17 cellular contexts compared by ENCODE assay signal in the genomic region with DNA sequence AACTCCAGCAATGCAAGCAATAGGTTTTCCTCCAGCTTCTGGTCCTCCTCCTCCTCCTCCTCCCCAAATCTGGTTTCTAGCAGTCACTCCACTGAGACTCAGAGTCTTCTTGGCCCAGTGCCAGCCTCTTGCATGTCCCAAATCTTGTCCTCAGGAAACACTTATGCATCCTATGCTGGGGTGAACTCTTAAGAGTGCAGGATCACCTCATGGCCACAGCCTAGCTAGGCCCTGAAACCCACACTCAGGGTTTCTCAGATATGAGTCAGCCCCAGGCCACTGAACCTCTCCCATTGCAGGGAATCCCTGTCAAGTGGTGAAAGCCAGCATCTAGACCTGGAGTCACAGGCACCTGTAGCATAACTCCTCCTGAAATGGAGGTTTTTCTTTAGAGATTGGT. TPM values are rescaled to one million over a fixed set of nuclear protein-coding genes. Genes with fewer than 3 reads are reported as not detected.
"Had no signal": no experiment of that assay in that cellular context is flagged by ENCODE, and none has a peak within 500 bp of the region (broad histone marks: within the 10 kb centered on the region; RNA-seq: fewer than 3 reads in every experiment).

No MANE protein-coding gene starts in this region.

RNA-seq across cellular contexts. Expression of gene NAT8, which starts 18.2 kb away (rescaled TPM):
- total RNA-seq: dermis microvascular lymphatic vessel endothelial cell; endodermal cell; endothelial cell of umbilical vein; left cardiac atrium; left ventricle myocardium inferior; lower lobe of right lung; natural killer cell treated with Interleukin-12 subunit alpha and Interleukin-12 subunit beta and Interleukin-15 and Interleukin-18, amount 100 ng/mL, for 72 hours; posterior vena cava; right cardiac atrium; smooth muscle cell; subcutaneous adipose tissue; testis; tibial nerve; upper lobe of right lung; vagina had no signal
- polyA plus RNA-seq: esophagus, keratinocyte, right cardiac atrium, smooth muscle cell had no signal
